ENCODE assay signal across 28 cellular contexts in the genomic region with DNA sequence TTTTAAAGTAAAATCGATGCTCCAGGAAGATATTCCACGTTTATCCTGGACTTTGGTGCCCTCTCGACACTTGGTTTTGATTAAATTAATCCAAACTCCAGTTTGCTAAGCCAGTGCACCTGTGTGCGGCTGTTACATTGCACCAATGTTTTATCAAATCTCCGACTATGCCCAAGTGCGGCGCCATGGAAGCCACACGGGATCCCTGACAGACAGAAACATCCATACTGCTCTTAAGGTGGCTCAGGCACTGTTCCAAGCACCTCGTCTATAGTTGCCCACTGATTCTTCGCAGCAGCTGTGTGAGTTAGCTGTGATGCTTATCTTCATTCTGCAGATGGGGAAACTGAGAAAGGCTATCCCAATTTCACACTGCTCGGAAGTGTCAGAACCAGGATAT.
DNase-seq lines count a peak whose midpoint lies in the region; ATAC-seq, FAIRE-seq and TF ChIP-seq lines count a peak whose summit lies in the region.
"Had no signal": no experiment of that assay in that cellular context is flagged by ENCODE, and none has a peak within 500 bp of the region (broad histone marks: within the 10 kb centered on the region; RNA-seq: fewer than 3 reads in every experiment).

No MANE protein-coding gene starts in this region.

- in situ Hi-C loops in HepG2 (cut with HindIII; ENCODE audit: extremely low pct_ligation_motif_present, low pct_unique_long_range_greater_than_20kb) = no loop called here

- H3K9me3 ChIP-seq in right lobe of liver = no peaks in the 10 kb centered on the region
- no peaks in the 10 kb centered on the region for H3K9me3 ChIP-seq in HepG2 (ENCODE audit: low read length)
- H3K9me3 ChIP-seq in osteoblast (ENCODE audit: low read depth, low read length) = no peaks in the 10 kb centered on the region
- peaks cover 3% of the 10 kb centered on the region for H3K9me3 ChIP-seq in upper lobe of right lung

- POLR2A ChIA-PET in HepG2 (lab: Yijun Ruan, JAX) = no interaction called here

- TF ChIP-seq POLR2A in right lobe of liver (IDR thresholded peaks at IDR 0.05) (no peak), HepG2 (IDR thresholded peaks at IDR 0.05; ENCODE audit: insufficient read depth in 1 of 2, low read depth in 2 of 2, low read length in 2 of 2) (no peak)

- TF ChIP-seq EP300 in HepG2 (IDR thresholded peaks at IDR 0.05; ENCODE audit: low read depth in 2 of 2, low read length in 2 of 2) (no peak), HepG2 (CRISPR knock-in tag; IDR thresholded peaks at IDR 0.05; ENCODE audit: borderline replicate concordance) (no peak)

- FAIRE-seq in HepG2 (lab: Jason Lieb, UNC) = no peak
- FAIRE-seq: GM12878, HTR-8/SVneo had no signal

- intact Hi-C loops in right lobe of liver (cut with DNase I) = no loop called here
- intact Hi-C loops in HepG2 (cut with micrococcal nuclease; ENCODE audit: unreplicated experiment) = no loop called here
- intact Hi-C loops in upper lobe of right lung (cut with DNase I) = no loop called here
- intact Hi-C loops in activated T-helper 2 cell treated with anti-CD3 and anti-CD28 coated beads, Interferon-gamma antibody, Interleukin-2, Interleukin-4, amounts not matched to agents 10 μg/mL and 5 μg/mL and 100 μg/mL, durations not matched to agents 14 hours and 24 hours and 36 hours (cut with micrococcal nuclease) = no loop called here

- H3K4me1 ChIP-seq in right lobe of liver (no peaks in the 10 kb centered on the region), HepG2 (ENCODE audit: insufficient read depth, low read length) (no peaks in the 10 kb centered on the region), osteoblast (ENCODE audit: insufficient read depth, low read length) (peaks cover 5% of the 10 kb centered on the region), upper lobe of right lung (no peaks in the 10 kb centered on the region)
- H3K4me1 ChIP-seq: BLaER1, Caco-2 had no signal

- H3K4me3 Mint-ChIP-seq in activated T-helper 2 cell treated with anti-CD3 and anti-CD28 coated beads, Interferon-gamma antibody, Interleukin-2, Interleukin-4, amounts not matched to agents 10 μg/mL and 5 μg/mL and 100 μg/mL, durations not matched to agents 14 hours and 24 hours and 36 hours (ENCODE audit: low read depth) = no peak overlapping the region
- H3K4me3 Mint-ChIP-seq: CD4-positive, alpha-beta T cell; HFFc6 had no signal

- H3K27me3 ChIP-seq in right lobe of liver (no peaks in the 10 kb centered on the region), HepG2 (ENCODE audit: control insufficient read depth in 1 of 2, insufficient read depth in 2 of 2, low read length in 2 of 2) (peaks cover 0 to 15% of the 10 kb centered on the region in 2 experiments; a peak in 3 of 5 replicates), osteoblast (ENCODE audit: insufficient read depth, low read length) (no peaks in the 10 kb centered on the region), upper lobe of right lung (no peaks in the 10 kb centered on the region)
- H3K27me3 ChIP-seq: BLaER1 had no signal

- ATAC-seq in right lobe of liver = no peak
- no peak for ATAC-seq in HepG2
- ATAC-seq in upper lobe of right lung = no peak
- ATAC-seq: GM12878 had no signal

- H4K20me1 ChIP-seq in HepG2 (ENCODE audit: insufficient read depth, low read length) (no peaks in the 10 kb centered on the region), osteoblast (ENCODE audit: insufficient read depth, low read length) (peaks cover 57% of the 10 kb centered on the region)
- H4K20me1 ChIP-seq: BLaER1 had no signal

- no peaks in the 10 kb centered on the region for H3K36me3 ChIP-seq in right lobe of liver
- H3K36me3 ChIP-seq in HepG2 (replicated peaks in 1 of 2; ENCODE audit: control insufficient read depth in 1 of 2, insufficient read depth in 2 of 2, low read length in 2 of 2) = no peaks in the 10 kb centered on the region
- peaks cover 23% of the 10 kb centered on the region for H3K36me3 ChIP-seq in osteoblast (ENCODE audit: insufficient read depth, low read length)
- no peaks in the 10 kb centered on the region for H3K36me3 ChIP-seq in upper lobe of right lung
- H3K36me3 ChIP-seq: BLaER1 had no signal

- H3K36me3 Mint-ChIP-seq in activated T-helper 2 cell treated with anti-CD3 and anti-CD28 coated beads, Interferon-gamma antibody, Interleukin-2, Interleukin-4, amounts not matched to agents 10 μg/mL and 5 μg/mL and 100 μg/mL, durations not matched to agents 14 hours and 24 hours and 36 hours (ENCODE audit: low read depth) = no peaks in the 10 kb centered on the region

- TF ChIP-seq CTCF in right lobe of liver (IDR thresholded peaks at IDR 0.05) = no peak
- no peak for TF ChIP-seq CTCF in HepG2 (CRISPR knock-in tag; IDR thresholded peaks at IDR 0.05)
- no peak for TF ChIP-seq CTCF in osteoblast (IDR thresholded peaks at IDR 0.05; ENCODE audit: extremely low read depth, low read depth, low read length)
- TF ChIP-seq CTCF in upper lobe of right lung (IDR thresholded peaks at IDR 0.05) = no peak

- H2AFZ ChIP-seq in HepG2 (ENCODE audit: low read length) (no peak overlapping the region), osteoblast (ENCODE audit: low read length) (no peak overlapping the region)

- H3K9ac ChIP-seq in HepG2 (ENCODE audit: insufficient read depth, low read depth, low read length) = no peak overlapping the region
- H3K9ac ChIP-seq: BLaER1, KMS-11 had no signal

- no peaks in the 10 kb centered on the region for H3K9me3 Mint-ChIP-seq in activated T-helper 2 cell treated with anti-CD3 and anti-CD28 coated beads, Interferon-gamma antibody, Interleukin-2, Interleukin-4, amounts not matched to agents 10 μg/mL and 5 μg/mL and 100 μg/mL, durations not matched to agents 14 hours and 24 hours and 36 hours
- H3K9me3 Mint-ChIP-seq: CD4-positive, alpha-beta T cell; HFFc6 had no signal

- H3K79me2 ChIP-seq in HepG2 (ENCODE audit: insufficient read depth, low read length) = no peaks in the 10 kb centered on the region
- peaks cover 93% of the 10 kb centered on the region for H3K79me2 ChIP-seq in osteoblast (ENCODE audit: insufficient read depth, low read length)

- BruUV-seq in HepG2 (replicated peaks; lab: Mats Ljungman, UMichigan) = no TSS peak

- CTCF ChIA-PET in HepG2 (lab: Yijun Ruan, JAX; ENCODE audit: low intra/inter-chr PET ratio, low total read pairs) = no interaction called here

- no peaks in the 10 kb centered on the region for H3K4me1 Mint-ChIP-seq in activated T-helper 2 cell treated with anti-CD3 and anti-CD28 coated beads, Interferon-gamma antibody, Interleukin-2, Interleukin-4, amounts not matched to agents 10 μg/mL and 5 μg/mL and 100 μg/mL, durations not matched to agents 14 hours and 24 hours and 36 hours (ENCODE audit: low read depth)

- WGBS in right lobe of liver (ENCODE audit: insufficient coverage, low coverage, low lambda C conversion rate, missing lambda C conversion rate) = 61% methylated on average over 10 of the region's 11 CpGs
- 55% methylated on average over 11 of the region's 11 CpGs for WGBS in HepG2 (ENCODE audit: low lambda C conversion rate)

- H3K4me2 ChIP-seq in HepG2 (ENCODE audit: low read depth, low read length) = no peak overlapping the region
- H3K4me2 ChIP-seq in osteoblast (ENCODE audit: insufficient read depth, low read length) = no peak overlapping the region
- H3K4me2 ChIP-seq: BLaER1, KMS-11 had no signal

- H3K4me3 ChIP-seq in right lobe of liver (no peak overlapping the region), HepG2 (replicated peaks in 1 of 3; ENCODE audit: insufficient read depth in 1 of 3, low read depth in 2 of 3, low read length in 3 of 3) (no peak overlapping the region), osteoblast (ENCODE audit: insufficient read depth, low read length) (no peak overlapping the region), upper lobe of right lung (no peak overlapping the region)
- H3K4me3 ChIP-seq: BLaER1, GM12878 had no signal

- no peak overlapping the region for H3K27ac ChIP-seq in right lobe of liver
- H3K27ac ChIP-seq in HepG2 (ENCODE audit: extremely low read length, insufficient read depth, low read length) = no peak overlapping the region
- no peak overlapping the region for H3K27ac ChIP-seq in osteoblast (ENCODE audit: low read depth, low read length)
- no peak overlapping the region for H3K27ac ChIP-seq in upper lobe of right lung
- H3K27ac ChIP-seq: 22Rv1, BLaER1, KMS-11 had no signal

- peak; percentile 24 for DNase-seq in activated CD8-positive, alpha-beta memory T cell treated with anti-CD3 and anti-CD28 coated beads for 24 hours
- DNase-seq in activated CD8-positive, alpha-beta memory T cell treated with anti-CD3 and anti-CD28 coated beads, Interleukin-2, amount 50 U/mL, for 4 hours = no peak
- DNase-seq in right lobe of liver = peak in 2 of 3 donors; percentile 19
- no peak for DNase-seq in HepG2 (ENCODE audit: low spot score)
- DNase-seq in osteoblast (ENCODE audit: insufficient read length, low spot score, missing footprints) = peak; percentile 21
- peak; percentile 40 for DNase-seq in upper lobe of right lung
- DNase-seq in activated T-helper 2 cell treated with anti-CD3 and anti-CD28 coated beads, Interferon-gamma antibody, Interleukin-2, Interleukin-4, amounts not matched to agents 10 μg/mL and 5 μg/mL and 100 μg/mL, durations not matched to agents 14 hours and 24 hours and 36 hours (ENCODE audit: low spot score) = no peak
- DNase-seq in LoVo (ENCODE audit: low spot score) = no peak
- DNase-seq: ACHN; DMS 273 treated with DMSO at 0.1 percent for 48 hours; DMS79 treated with DMSO at 0.1 percent for 48 hours; H7; HFFc6; IMR-90; NCI-H1105 treated with DMSO at 0.1 percent for 48 hours; NCI-H2081; NCI-H2171; NCI-H345; NCI-H524; NCI-H774; NK-92 treated with Interleukin-12 subunit alpha and Interleukin-12 subunit beta, amount 100 ng/mL, for 24 hours had no signal

- no peaks in the 10 kb centered on the region for H3K27me3 Mint-ChIP-seq in activated T-helper 2 cell treated with anti-CD3 and anti-CD28 coated beads, Interferon-gamma antibody, Interleukin-2, Interleukin-4, amounts not matched to agents 10 μg/mL and 5 μg/mL and 100 μg/mL, durations not matched to agents 14 hours and 24 hours and 36 hours (ENCODE audit: low read depth)
- H3K27me3 Mint-ChIP-seq: CD4-positive, alpha-beta T cell had no signal

- no peak overlapping the region for H3K27ac Mint-ChIP-seq in activated T-helper 2 cell treated with anti-CD3 and anti-CD28 coated beads, Interferon-gamma antibody, Interleukin-2, Interleukin-4, amounts not matched to agents 10 μg/mL and 5 μg/mL and 100 μg/mL, durations not matched to agents 14 hours and 24 hours and 36 hours
- H3K27ac Mint-ChIP-seq: CD4-positive, alpha-beta T cell; HFFc6 had no signal

- no peak for TF ChIP-seq RAD21 in HepG2 (CRISPR knock-in tag; IDR thresholded peaks at IDR 0.05)

TF ChIP-seq in HepG2, 621 proteins besides CTCF, POLR2A, EP300 and RAD21:
- no peak for TF ChIP-seq SIX1 (CRISPR knock-in tag; IDR thresholded peaks at IDR 0.05; ENCODE audit: borderline replicate concordance)
TF ChIP-seq in HepG2: peak in this region for 0.

Comparison
In these comparisons a context has a peak if more than half of its experiments do, and no peak if none do; other contexts are left out.
1. DNase-seq: peak in activated CD8-positive, alpha-beta memory T cell treated with anti-CD3 and anti-CD28 coated beads for 24 hours (single experiment), right lobe of liver (2 of 3), osteoblast (single experiment) and upper lobe of right lung (single experiment); none in activated CD8-positive, alpha-beta memory T cell treated with anti-CD3 and anti-CD28 coated beads, Interleukin-2, amount 50 U/mL, for 4 hours (single experiment), HepG2 (single experiment), activated T-helper 2 cell treated with anti-CD3 and anti-CD28 coated beads, Interferon-gamma antibody, Interleukin-2, Interleukin-4, amounts not matched to agents 10 μg/mL and 5 μg/mL and 100 μg/mL, durations not matched to agents 14 hours and 24 hours and 36 hours (single experiment) and LoVo (single experiment).